19 cellular contexts compared by ENCODE assay signal in the genomic region with DNA sequence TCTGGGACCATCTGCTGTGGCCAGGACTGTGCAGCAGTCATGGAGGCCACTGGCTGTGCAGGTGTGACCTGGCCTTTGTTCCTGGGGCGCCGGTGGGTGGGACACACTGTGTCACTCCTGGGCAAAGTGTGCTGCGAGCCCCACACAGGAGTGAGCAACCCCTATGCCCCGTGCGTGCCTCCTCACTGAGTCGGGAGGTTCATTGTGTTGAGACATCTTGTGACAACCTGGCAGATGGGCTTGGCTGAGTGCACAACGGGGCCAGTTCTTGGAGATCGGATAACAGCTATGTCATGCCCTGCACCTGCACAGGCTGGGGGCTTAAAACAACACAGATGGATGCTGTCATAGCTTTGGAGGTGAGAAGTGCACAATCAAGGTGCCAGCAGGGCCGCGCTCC. TPM values are rescaled to one million over a fixed set of nuclear protein-coding genes. Genes with fewer than 3 reads are reported as not detected.
"Had no signal": no experiment of that assay in that cellular context is flagged by ENCODE, and none has a peak within 500 bp of the region (broad histone marks: within the 10 kb centered on the region; RNA-seq: fewer than 3 reads in every experiment).

No MANE protein-coding gene starts in this region.

- ATAC-seq: activated CD4-positive, CD25-positive, alpha-beta regulatory T cell treated with anti-CD3 and anti-CD28 coated beads, Interleukin-2, amount 50 U/mL, for 24 hours had no signal

- H3K4me1 ChIP-seq: testis, upper lobe of right lung had no signal

- H3K27me3 ChIP-seq: heart left ventricle, right lobe of liver, testis, upper lobe of right lung had no signal

- H3K27ac ChIP-seq: right lobe of liver, testis, upper lobe of right lung had no signal

- H3K4me2 ChIP-seq: smooth muscle cell had no signal

- H3K9me3 ChIP-seq: heart left ventricle, left ventricle myocardium inferior, right lobe of liver, testis, upper lobe of right lung had no signal

- H3K36me3 ChIP-seq: left ventricle myocardium inferior, upper lobe of right lung had no signal

- DNase-seq: activated CD8-positive, alpha-beta memory T cell treated with anti-CD3 and anti-CD28 coated beads for 24 hours; activated CD8-positive, alpha-beta memory T cell treated with anti-CD3 and anti-CD28 coated beads, Interleukin-2, amount 50 U/mL, for 48 hours; activated effector memory CD4-positive, alpha-beta T cell treated with Interleukin-2 at 50 U/mL for 16 hours; activated naive CD4-positive, alpha-beta T cell treated with anti-CD3 and anti-CD28 coated beads, Interleukin-2, amount 50 U/mL, for 16 hours; activated T-cell treated with anti-CD3 and anti-CD28 coated beads, Interleukin-2, amount 50 U/mL, for 48 hours; aorta; cortex of kidney; effector CD4-positive, alpha-beta T cell; right lobe of liver; stimulated activated CD4-positive, alpha-beta T cell treated with anti-CD3 and anti-CD28 coated beads, Interleukin-4, amount 100 ng/mL, for 24 hours; testis; upper lobe of right lung had no signal

- H3K4me3 ChIP-seq: heart left ventricle, left ventricle myocardium inferior, right lobe of liver, smooth muscle cell, testis, upper lobe of right lung had no signal

RNA-seq across cellular contexts. Expression of a gene that starts 13.5 kb away (rescaled TPM):
- total RNA-seq: mononuclear cell, neural crest cell, osteocyte had no signal
